Comparison of ENCODE assay signal across 8 cellular contexts in genomic region chr19:45370410-45371204, GRCh38.
DNase-seq lines count a peak whose midpoint lies in the region; ATAC-seq and FAIRE-seq lines count a peak whose summit lies in the region.

TSS of gene ERCC2 (minus strand) at chr19:45370573. CDS start at chr19:45370540, 33 bp downstream.

- peak; percentile 100 for DNase-seq in AG08396 (ENCODE audit: low spot score)
- peak; percentile 99 to 100 for DNase-seq in NCI-H446 (lab: John Stamatoyannopoulos, UW)
- DNase-seq in activated CD4-positive, CD25-positive, alpha-beta regulatory T cell treated with anti-CD3 and anti-CD28 coated beads, Interleukin-2, amount 50 U/mL, for 16 hours (ENCODE audit: low read depth, low spot score) = peak; percentile 100
- DNase-seq in cerebellar cortex (ENCODE audit: low spot score) = peak; percentile 98
- DNase-seq in stimulated activated CD4-positive, alpha-beta T cell treated with anti-CD3 and anti-CD28 coated beads, Interleukin-12 subunit alpha, Interleukin-12 subunit beta, amount 100 ng/mL, for 4 hours = peak; percentile 99

- FAIRE-seq in islet of Langerhans (lab: Jason Lieb, UNC) = peak; percentile 68

- ATAC-seq in GM19023 (IDR thresholded peaks at IDR 0.05; ENCODE audit: unreplicated experiment) (peak; percentile 92), HG03280 (IDR thresholded peaks at IDR 0.05; ENCODE audit: unreplicated experiment) (peak; percentile 96)

Comparison
In these comparisons a context has a peak if more than half of its experiments do, and no peak if none do; other contexts are left out.
1. Peak in every context shown above with its lines: DNase-seq and ATAC-seq.